In the genomic region with DNA sequence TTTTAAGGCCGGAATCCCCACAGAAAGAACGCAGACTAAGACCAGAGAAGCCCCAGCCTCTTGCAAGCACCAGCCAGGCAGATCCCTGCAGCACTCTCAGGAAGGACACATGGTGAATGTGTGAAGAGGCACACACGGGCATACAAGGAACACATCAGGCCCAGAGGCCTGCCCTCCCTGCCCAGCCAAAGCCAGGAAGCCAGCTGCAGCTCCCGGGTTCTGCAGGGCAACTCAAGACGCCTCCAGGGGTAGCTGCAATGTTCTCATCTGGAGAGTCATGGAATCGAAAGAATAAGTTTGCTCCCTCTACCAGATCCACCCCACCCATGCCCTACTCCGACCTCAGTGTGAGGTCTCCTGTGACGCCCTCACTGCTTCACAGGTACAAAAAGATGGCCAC, we compare ENCODE assay signal across 13 cellular contexts. TPM values are rescaled to one million over a fixed set of nuclear protein-coding genes. Genes with fewer than 3 reads are reported as not detected.
DNase-seq lines count a peak whose midpoint lies in the region; ATAC-seq and TF ChIP-seq lines count a peak whose summit lies in the region.
"Had no signal": no experiment of that assay in that cellular context is flagged by ENCODE, and none has a peak within 500 bp of the region (broad histone marks: within the 10 kb centered on the region; RNA-seq: fewer than 3 reads in every experiment).

No MANE protein-coding gene starts in this region.

- DNase-seq in activated naive CD4-positive, alpha-beta T cell treated with anti-CD3 and anti-CD28 coated beads for 36 hours: no peak
- no peak for DNase-seq in activated naive CD4-positive, alpha-beta T cell treated with Interleukin-2 at 50 U/mL for 16 hours
- no peak for DNase-seq in activated T-helper 1 cell treated with anti-CD3 and anti-CD28 coated beads, Interleukin-12 subunit alpha, Interleukin-12 subunit beta, Interleukin-2, Interleukin-4 antibody, amounts not matched to agents 30 ng/mL and 10 ng/mL and 1 ng/mL, durations not matched to agents 14 hours and 24 hours and 36 hours (ENCODE audit: low spot score)
- DNase-seq in memory B cell (ENCODE audit: low spot score in 2 of 2) (no peak), type B pancreatic cell (ENCODE audit: extremely low spot score, unreplicated experiment) (no peak), cardiac septum (ENCODE audit: low spot score) (no peak)
- DNase-seq: activated CD4-positive, CD25-positive, alpha-beta regulatory T cell; amniotic stem cell; stimulated activated CD4-positive, alpha-beta T cell treated with anti-CD3 and anti-CD28 coated beads, Interleukin-15, amount 100 ng/mL, for 24 hours had no signal

- H3K4me1 Mint-ChIP-seq in activated naive CD4-positive, alpha-beta T cell treated with anti-CD3 and anti-CD28 coated beads for 36 hours (ENCODE audit: low read depth): peaks cover 70% of the 10 kb centered on the region
- H3K4me1 Mint-ChIP-seq in activated T-helper 1 cell treated with anti-CD3 and anti-CD28 coated beads, Interleukin-12 subunit alpha, Interleukin-12 subunit beta, Interleukin-2, Interleukin-4 antibody, amounts not matched to agents 30 ng/mL and 10 ng/mL and 1 ng/mL, durations not matched to agents 14 hours and 24 hours and 36 hours (ENCODE audit: low read depth): peaks cover 67% of the 10 kb centered on the region
- H3K4me1 Mint-ChIP-seq in memory B cell (peaks cover 56% of the 10 kb centered on the region), type B pancreatic cell (ENCODE audit: unreplicated experiment) (peaks cover 44% of the 10 kb centered on the region)

- H3K4me3 Mint-ChIP-seq in activated naive CD4-positive, alpha-beta T cell treated with anti-CD3 and anti-CD28 coated beads for 36 hours: peak overlapping the region; percentile 72
- peak overlapping the region; percentile 89 for H3K4me3 Mint-ChIP-seq in activated T-helper 1 cell treated with anti-CD3 and anti-CD28 coated beads, Interleukin-12 subunit alpha, Interleukin-12 subunit beta, Interleukin-2, Interleukin-4 antibody, amounts not matched to agents 30 ng/mL and 10 ng/mL and 1 ng/mL, durations not matched to agents 14 hours and 24 hours and 36 hours
- H3K4me3 Mint-ChIP-seq in memory B cell (peak overlapping the region; percentile 44), type B pancreatic cell (peak overlapping the region; percentile 94)

- H3K27ac Mint-ChIP-seq in activated naive CD4-positive, alpha-beta T cell treated with anti-CD3 and anti-CD28 coated beads for 36 hours: no peak overlapping the region
- no peak overlapping the region for H3K27ac Mint-ChIP-seq in activated T-helper 1 cell treated with anti-CD3 and anti-CD28 coated beads, Interleukin-12 subunit alpha, Interleukin-12 subunit beta, Interleukin-2, Interleukin-4 antibody, amounts not matched to agents 30 ng/mL and 10 ng/mL and 1 ng/mL, durations not matched to agents 14 hours and 24 hours and 36 hours
- peak overlapping the region; percentile 47 for H3K27ac Mint-ChIP-seq in memory B cell
- H3K27ac Mint-ChIP-seq in type B pancreatic cell: no peak overlapping the region

- no peaks in the 10 kb centered on the region for H3K36me3 Mint-ChIP-seq in activated naive CD4-positive, alpha-beta T cell treated with anti-CD3 and anti-CD28 coated beads for 36 hours (ENCODE audit: low read depth)
- H3K36me3 Mint-ChIP-seq in activated T-helper 1 cell treated with anti-CD3 and anti-CD28 coated beads, Interleukin-12 subunit alpha, Interleukin-12 subunit beta, Interleukin-2, Interleukin-4 antibody, amounts not matched to agents 30 ng/mL and 10 ng/mL and 1 ng/mL, durations not matched to agents 14 hours and 24 hours and 36 hours (ENCODE audit: low read depth): peaks cover 5% of the 10 kb centered on the region
- no peaks in the 10 kb centered on the region for H3K36me3 Mint-ChIP-seq in memory B cell
- no peaks in the 10 kb centered on the region for H3K36me3 Mint-ChIP-seq in type B pancreatic cell

- CTCF ChIA-PET in activated naive CD4-positive, alpha-beta T cell treated with anti-CD3 and anti-CD28 coated beads for 36 hours (lab: Charles Lee): interaction anchor here (0.6 kb wide), 1 partner anchor 22 kb away, joined by 4 read pairs; no protein-coding TSS in a partner anchor

- no peak for TF ChIP-seq POLR2A in GM18505 (IDR thresholded peaks at IDR 0.05; ENCODE audit: borderline replicate concordance, extremely low read depth, insufficient read depth, insufficient read length)

- TF ChIP-seq CTCF in type B pancreatic cell (conservative IDR thresholded peaks at IDR 0.05): no peak

- ATAC-seq in memory B cell (ENCODE audit: low read depth) (no peak), HG03039 (IDR thresholded peaks at IDR 0.05; ENCODE audit: unreplicated experiment) (no peak), GM18505 (IDR thresholded peaks at IDR 0.05; ENCODE audit: unreplicated experiment) (no peak)

- intact Hi-C loops in activated naive CD4-positive, alpha-beta T cell treated with anti-CD3 and anti-CD28 coated beads for 36 hours (cut with micrococcal nuclease): loop anchor here (5.0 kb wide), 2 partner anchors 312 to 357 kb away; partner anchors contain the start of genes CDC45, HIRA, MRPL40 and UFD1
- intact Hi-C loops in activated T-helper 1 cell treated with anti-CD3 and anti-CD28 coated beads, Interleukin-12 subunit alpha, Interleukin-12 subunit beta, Interleukin-2, Interleukin-4 antibody, amounts not matched to agents 30 ng/mL and 10 ng/mL and 1 ng/mL, durations not matched to agents 14 hours and 24 hours and 36 hours (cut with micrococcal nuclease): loop anchor here (5.0 kb wide), 1 partner anchor 312 kb away; the partner anchor contains the start of genes HIRA and MRPL40
- intact Hi-C loops in cardiac septum (cut with DNase I): loop anchor here (5.0 to 10.0 kb wide), 3 partner anchors 57 to 315 kb away; partner anchors contain the start of genes CLTCL1, HIRA, MRPL40 and SLC25A1

- no peaks in the 10 kb centered on the region for H3K9me3 Mint-ChIP-seq in activated naive CD4-positive, alpha-beta T cell treated with anti-CD3 and anti-CD28 coated beads for 36 hours
- no peaks in the 10 kb centered on the region for H3K9me3 Mint-ChIP-seq in activated T-helper 1 cell treated with anti-CD3 and anti-CD28 coated beads, Interleukin-12 subunit alpha, Interleukin-12 subunit beta, Interleukin-2, Interleukin-4 antibody, amounts not matched to agents 30 ng/mL and 10 ng/mL and 1 ng/mL, durations not matched to agents 14 hours and 24 hours and 36 hours
- no peaks in the 10 kb centered on the region for H3K9me3 Mint-ChIP-seq in memory B cell
- no peaks in the 10 kb centered on the region for H3K9me3 Mint-ChIP-seq in type B pancreatic cell

- H3K27me3 Mint-ChIP-seq in activated naive CD4-positive, alpha-beta T cell treated with anti-CD3 and anti-CD28 coated beads for 36 hours (ENCODE audit: low read depth): no peaks in the 10 kb centered on the region
- H3K27me3 Mint-ChIP-seq in activated T-helper 1 cell treated with anti-CD3 and anti-CD28 coated beads, Interleukin-12 subunit alpha, Interleukin-12 subunit beta, Interleukin-2, Interleukin-4 antibody, amounts not matched to agents 30 ng/mL and 10 ng/mL and 1 ng/mL, durations not matched to agents 14 hours and 24 hours and 36 hours (ENCODE audit: insufficient read depth): peaks cover 1% of the 10 kb centered on the region
- H3K27me3 Mint-ChIP-seq in memory B cell: no peaks in the 10 kb centered on the region
- H3K27me3 Mint-ChIP-seq in type B pancreatic cell: no peaks in the 10 kb centered on the region

RNA-seq across cellular contexts. Expression of gene DGCR2, which starts 2.3 kb away (rescaled TPM):
- 10 to 100 TPM; 15.4 to 16.4 TPM for total RNA-seq in activated naive CD4-positive, alpha-beta T cell treated with anti-CD3 and anti-CD28 coated beads for 36 hours
- 23.2 and 24.1 TPM in 2 replicates for total RNA-seq in activated T-helper 1 cell treated with anti-CD3 and anti-CD28 coated beads, Interleukin-12 subunit alpha, Interleukin-12 subunit beta, Interleukin-2, Interleukin-4 antibody, amounts not matched to agents 30 ng/mL and 10 ng/mL and 1 ng/mL, durations not matched to agents 14 hours and 24 hours and 36 hours
- 75.2 and 83.1 TPM in 2 replicates for total RNA-seq in type B pancreatic cell (ENCODE audit: low replicate concordance)
- 35.2 TPM for total RNA-seq in cardiac septum

RNA-seq across cellular contexts. Expression of gene TSSK2, which starts 11.2 kb away (rescaled TPM):
- total RNA-seq in activated naive CD4-positive, alpha-beta T cell treated with anti-CD3 and anti-CD28 coated beads for 36 hours: not detected
- not detected in 2 replicates for total RNA-seq in activated T-helper 1 cell treated with anti-CD3 and anti-CD28 coated beads, Interleukin-12 subunit alpha, Interleukin-12 subunit beta, Interleukin-2, Interleukin-4 antibody, amounts not matched to agents 30 ng/mL and 10 ng/mL and 1 ng/mL, durations not matched to agents 14 hours and 24 hours and 36 hours
- total RNA-seq in type B pancreatic cell (ENCODE audit: low replicate concordance): not detected in 2 replicates
- total RNA-seq in cardiac septum: not detected
- total RNA-seq: G401, myocyte had no signal

RNA-seq across cellular contexts. Expression of gene ESS2, which starts 24.5 kb away (rescaled TPM):
- total RNA-seq in activated naive CD4-positive, alpha-beta T cell treated with anti-CD3 and anti-CD28 coated beads for 36 hours: 10 to 100 TPM in 1 of 2 experiments, 1 to 10 TPM in 1; 9.9 to 11.0 TPM
- total RNA-seq in activated T-helper 1 cell treated with anti-CD3 and anti-CD28 coated beads, Interleukin-12 subunit alpha, Interleukin-12 subunit beta, Interleukin-2, Interleukin-4 antibody, amounts not matched to agents 30 ng/mL and 10 ng/mL and 1 ng/mL, durations not matched to agents 14 hours and 24 hours and 36 hours: 20.8 and 22.8 TPM in 2 replicates
- total RNA-seq in type B pancreatic cell (ENCODE audit: low replicate concordance): 15.7 and 19.5 TPM in 2 replicates
- total RNA-seq in cardiac septum: 11.0 TPM

RNA-seq across cellular contexts. Expression of gene GSC2, which starts 30.1 kb away (rescaled TPM):
- total RNA-seq in activated naive CD4-positive, alpha-beta T cell treated with anti-CD3 and anti-CD28 coated beads for 36 hours: not detected
- 0.26 TPM in 1 of 2 replicates, not detected in the other for total RNA-seq in activated T-helper 1 cell treated with anti-CD3 and anti-CD28 coated beads, Interleukin-12 subunit alpha, Interleukin-12 subunit beta, Interleukin-2, Interleukin-4 antibody, amounts not matched to agents 30 ng/mL and 10 ng/mL and 1 ng/mL, durations not matched to agents 14 hours and 24 hours and 36 hours
- total RNA-seq in type B pancreatic cell (ENCODE audit: low replicate concordance) (not detected in 2 replicates), cardiac septum (not detected)
- total RNA-seq: myocyte had no signal

RNA-seq across cellular contexts. Expression of gene SLC25A1, which starts 58.6 kb away (rescaled TPM):
- total RNA-seq in activated naive CD4-positive, alpha-beta T cell treated with anti-CD3 and anti-CD28 coated beads for 36 hours: 10 to 100 TPM; 54.0 to 58.4 TPM
- total RNA-seq in activated T-helper 1 cell treated with anti-CD3 and anti-CD28 coated beads, Interleukin-12 subunit alpha, Interleukin-12 subunit beta, Interleukin-2, Interleukin-4 antibody, amounts not matched to agents 30 ng/mL and 10 ng/mL and 1 ng/mL, durations not matched to agents 14 hours and 24 hours and 36 hours: 31.7 and 34.0 TPM in 2 replicates
- 83.2 and 94.4 TPM in 2 replicates for total RNA-seq in type B pancreatic cell (ENCODE audit: low replicate concordance)
- 22.2 TPM for total RNA-seq in cardiac septum

Comparison
In these comparisons a context has a peak if more than half of its experiments do, and no peak if none do; other contexts are left out.
1. H3K4me3 Mint-ChIP-seq: peak in every context shown above with its lines; median percentile 94 in type B pancreatic cell; 89 in activated T-helper 1 cell treated with anti-CD3 and anti-CD28 coated beads, Interleukin-12 subunit alpha, Interleukin-12 subunit beta, Interleukin-2, Interleukin-4 antibody, amounts not matched to agents 30 ng/mL and 10 ng/mL and 1 ng/mL, durations not matched to agents 14 hours and 24 hours and 36 hours; 72 in activated naive CD4-positive, alpha-beta T cell treated with anti-CD3 and anti-CD28 coated beads for 36 hours; 44 in memory B cell.